19 cellular contexts compared by ENCODE assay signal in genomic region chr2:228545041-228545440, GRCh38.
A peak's percentile ranks its signal among the peaks of the same experiment; 100 is the strongest.
DNase-seq lines count a peak whose midpoint lies in the region; ATAC-seq, FAIRE-seq and TF ChIP-seq lines count a peak whose summit lies in the region.
"Had no signal": no experiment of that assay in that cellular context is flagged by ENCODE, and none has a peak within 500 bp of the region (broad histone marks: within the 10 kb centered on the region; RNA-seq: fewer than 3 reads in every experiment).

No MANE protein-coding gene starts in this region.

- no peaks in the 10 kb centered on the region for H3K27me3 ChIP-seq in H7 (ENCODE audit: control insufficient read depth, insufficient read depth, low read length)
- H3K27me3 ChIP-seq: BLaER1 treated with 17β-estradiol and CSF1 and Interleukin-3, amounts not matched to agents 10 nM and 100 nM; stomach had no signal

- peak; percentile 60 for FAIRE-seq in RCC 7860 (lab: Jason Lieb, UNC)

- no peak for TF ChIP-seq CTCF in epithelial cell of esophagus (IDR thresholded peaks at IDR 0.05; ENCODE audit: insufficient read depth, low read depth, low read length, missing control alignments)

- no peak overlapping the region for H3K4me3 ChIP-seq in epithelial cell of esophagus (ENCODE audit: low read length)
- H3K4me3 ChIP-seq in H7 (ENCODE audit: insufficient read depth, low read depth, low read length) = no peak overlapping the region
- H3K4me3 ChIP-seq: BLaER1 treated with 17β-estradiol and CSF1 and Interleukin-3, amounts not matched to agents 10 nM and 100 nM; stomach had no signal

- ATAC-seq in HG03196 (IDR thresholded peaks at IDR 0.05; ENCODE audit: unreplicated experiment) = no peak
- ATAC-seq: activated T-cell treated with anti-CD3 and anti-CD28 coated beads, Interleukin-2, amount 50 U/mL, for 72 hours had no signal

- DNase-seq in EL = peak; percentile 87
- DNase-seq in RCC 7860 (ENCODE audit: low spot score) = peak; percentile 56
- DNase-seq in epithelial cell of esophagus (ENCODE audit: low read depth) = peak; percentile 50
- DNase-seq in pulmonary artery endothelial cell (ENCODE audit: low read depth, low spot score) = peak; percentile 22
- no peak for DNase-seq in NCI-H446 (lab: John Stamatoyannopoulos, UW)
- DNase-seq in activated CD8-positive, alpha-beta memory T cell treated with anti-CD3 and anti-CD28 coated beads, Interleukin-2, amount 50 U/mL, for 4 hours = no peak
- DNase-seq in H7 = no peak
- DNase-seq: activated CD4-positive, alpha-beta T cell treated with anti-CD3 and anti-CD28 coated beads, Interleukin-2, amount 50 U/mL, for 48 hours; activated T-cell treated with anti-CD3 and anti-CD28 coated beads, Interleukin-2, amount 50 U/mL, for 72 hours; amniotic stem cell; cortex of kidney; DMS153; hippocampal formation; NCI-H187 treated with DMSO at 0.1 percent for 48 hours; NCI-H526; OCI-M1; stomach had no signal

- no peaks in the 10 kb centered on the region; the same call in 1 of the 2 replicates for H3K36me3 ChIP-seq in H7 (replicated peaks; ENCODE audit: control insufficient read depth, insufficient read depth, low read length)
- H3K36me3 ChIP-seq: BLaER1 treated with 17β-estradiol and CSF1 and Interleukin-3, amounts not matched to agents 10 nM and 100 nM; stomach had no signal

Comparison
In these comparisons a context has a peak if more than half of its experiments do, and no peak if none do; other contexts are left out.
1. DNase-seq: peak in EL (single experiment), RCC 7860 (single experiment), epithelial cell of esophagus (single experiment) and pulmonary artery endothelial cell (single experiment); none in NCI-H446 (0 of 2), activated CD8-positive, alpha-beta memory T cell treated with anti-CD3 and anti-CD28 coated beads, Interleukin-2, amount 50 U/mL, for 4 hours (single experiment) and H7 (single experiment).